22 cellular contexts compared by ENCODE assay signal in genomic region chrX:130516123-130516522, GRCh38.
"Had no signal": no experiment of that assay in that cellular context is flagged by ENCODE, and none has a peak within 500 bp of the region (broad histone marks: within the 10 kb centered on the region; RNA-seq: fewer than 3 reads in every experiment).

No MANE protein-coding gene starts in this region.

- H3K4me1 Mint-ChIP-seq: T-helper 17 cell had no signal

- H3K4me3 ChIP-seq: K562, SJCRH30 had no signal

- H3K4me2 ChIP-seq: KMS-11 had no signal

- H3K27ac Mint-ChIP-seq: T-helper 17 cell had no signal

- H3K36me3 ChIP-seq: SJCRH30 had no signal

- H3K9me3 ChIP-seq: SJCRH30 had no signal

- H3K4me1 ChIP-seq: SJCRH30 had no signal

- H3K27me3 ChIP-seq: SJCRH30 had no signal

- H3K9ac ChIP-seq: KMS-11 had no signal

- H3K27ac ChIP-seq: HL-60, KMS-11, RWPE1, SJCRH30 had no signal

- DNase-seq: Kasumi-1, MM.1S, NCI-H1092 treated with DMSO at 0.1 percent for 48 hours, NCI-H1436, NCI-H187, NCI-H2029, NCI-H2081 treated with DMSO at 0.1 percent for 48 hours, NCI-H2171, NCI-H2227 treated with DMSO at 0.1 percent for 48 hours, NCI-H524, NCI-H526 treated with DMSO at 0.1 percent for 48 hours, NCI-H82, PC-3, SHP77 treated with DMSO at 0.1 percent for 48 hours, SJCRH30, T-helper 1 cell, T-helper 17 cell had no signal

- H3K4me3 Mint-ChIP-seq: IgD-negative memory B cell, T-helper 17 cell had no signal
